3 cellular contexts compared by ENCODE assay signal in genomic region chr9:130786526-130786925, GRCh38.
TF ChIP-seq lines count a peak whose summit lies in the region.

No MANE protein-coding gene starts in this region.

TF ChIP-seq in SK-N-SH, 30 proteins besides CTCF, POLR2A, EP300 and RAD21:
- TF ChIP-seq REST (IDR thresholded peaks at IDR 0.05; ENCODE audit: low read depth, low read length) (no peak), RCOR1 (IDR thresholded peaks at IDR 0.05; ENCODE audit: low read length) (no peak), USF2 (IDR thresholded peaks at IDR 0.05; ENCODE audit: borderline replicate concordance, low read depth, low read length) (no peak), GATA2 (CRISPR knock-in tag; IDR thresholded peaks at IDR 0.05) (no peak), MAX (IDR thresholded peaks at IDR 0.05; ENCODE audit: low read depth) (no peak), FOXJ3 (CRISPR knock-in tag; IDR thresholded peaks at IDR 0.05) (no peak), ZBTB33 (IDR thresholded peaks at IDR 0.05; ENCODE audit: borderline replicate concordance, low read depth) (no peak), TCF12 (IDR thresholded peaks at IDR 0.05) (no peak)

TF ChIP-seq in SK-N-SH treated with all-trans-retinoic acid at 6 μM for 48 hours, 23 proteins besides CTCF, POLR2A, EP300 and RAD21 (continued from another document):
- no peak for TF ChIP-seq TCF4 (CRISPR knock-in tag; IDR thresholded peaks at IDR 0.05; ENCODE audit: borderline replicate concordance)
- TF ChIP-seq CSDC2 (CRISPR knock-in tag; IDR thresholded peaks at IDR 0.05), result no peak
- TF ChIP-seq ZNF70 (CRISPR knock-in tag; IDR thresholded peaks at IDR 0.05), result no peak
- TF ChIP-seq POU6F1 (CRISPR knock-in tag; IDR thresholded peaks at IDR 0.05; ENCODE audit: borderline replicate concordance, low read depth), result no peak
- no peak for TF ChIP-seq ZNF8 (CRISPR knock-in tag; IDR thresholded peaks at IDR 0.05)
- no peak for TF ChIP-seq ZNF565 (CRISPR knock-in tag; conservative IDR thresholded peaks at IDR 0.05; ENCODE audit: low read depth)
- no peak for TF ChIP-seq ESRRG (CRISPR knock-in tag; IDR thresholded peaks at IDR 0.05)
- TF ChIP-seq RARB (CRISPR knock-in tag; IDR thresholded peaks at IDR 0.05), result no peak
- TF ChIP-seq CREB5 (CRISPR knock-in tag; IDR thresholded peaks at IDR 0.05; ENCODE audit: low read depth), result no peak
- no peak for TF ChIP-seq BACH2 (CRISPR knock-in tag; IDR thresholded peaks at IDR 0.05; ENCODE audit: borderline replicate concordance)
- no peak for TF ChIP-seq ZC3H10 (CRISPR knock-in tag; IDR thresholded peaks at IDR 0.05)
- no peak for TF ChIP-seq CSRNP3 (CRISPR knock-in tag; IDR thresholded peaks at IDR 0.05)
- TF ChIP-seq ARNTL (CRISPR knock-in tag; IDR thresholded peaks at IDR 0.05; ENCODE audit: borderline replicate concordance, low read depth), result no peak
- no peak for TF ChIP-seq GLIS3 (CRISPR knock-in tag; IDR thresholded peaks at IDR 0.05)
- no peak for TF ChIP-seq TSHZ2 (CRISPR knock-in tag; IDR thresholded peaks at IDR 0.05)

TF ChIP-seq in K562, 482 proteins besides CTCF, POLR2A, EP300 and RAD21 (continued from another document):
- TF ChIP-seq NKRF (IDR thresholded peaks at IDR 0.05; ENCODE audit: borderline replicate concordance) (no peak), HMGXB4 (CRISPR knock-in tag; IDR thresholded peaks at IDR 0.05) (0 out of 2 replicates have a peak, but pooled peaks have one; percentile 11)
TF ChIP-seq in K562: peak in this region for 1.
